ENCODE assay signal across 24 cellular contexts in genomic region chrY:18958846-18959245, GRCh38.
"Had no signal": no experiment of that assay in that cellular context is flagged by ENCODE, and none has a peak within 500 bp of the region (broad histone marks: within the 10 kb centered on the region; RNA-seq: fewer than 3 reads in every experiment).

No MANE protein-coding gene starts in this region.

- H3K27ac ChIP-seq: colonic mucosa, esophagus squamous epithelium, gastrocnemius medialis, heart left ventricle, hepatocyte, left ventricle myocardium inferior, lower lobe of right lung, neural progenitor cell, parathyroid adenoma, right lobe of liver, suprapubic skin, vagina had no signal

- FAIRE-seq: small intestine had no signal

- H3K9me3 ChIP-seq: colonic mucosa, esophagus squamous epithelium, gastrocnemius medialis, lower lobe of right lung, right lobe of liver, suprapubic skin, vagina had no signal

- H3K4me3 ChIP-seq: colonic mucosa, esophagus squamous epithelium, gastrocnemius medialis, heart left ventricle, hepatocyte, left ventricle myocardium inferior, lower lobe of right lung, neural progenitor cell, right lobe of liver, suprapubic skin, vagina had no signal

- H3K36me3 ChIP-seq: colonic mucosa, esophagus squamous epithelium, gastrocnemius medialis, heart left ventricle, left ventricle myocardium inferior, lower lobe of right lung, neural progenitor cell, right lobe of liver, suprapubic skin, vagina had no signal

- H3K27me3 ChIP-seq: colonic mucosa, esophagus squamous epithelium, gastrocnemius medialis, heart left ventricle, hepatocyte, neural progenitor cell, right lobe of liver, suprapubic skin, vagina had no signal

- ATAC-seq: gastrocnemius medialis; heart left ventricle; left colon; lower lobe of right lung; naive thymus-derived CD4-positive, alpha-beta T cell; right lobe of liver; stimulated activated naive CD8-positive, alpha-beta T cell treated with anti-CD3 and anti-CD28 coated beads, Interleukin-15, amount 100 ng/mL, for 72 hours had no signal

- DNase-seq: colonic mucosa; effector memory CD4-positive, alpha-beta T cell; erythroblast; esophagus squamous epithelium; foreskin fibroblast; gastrocnemius medialis; left colon; left ventricle myocardium inferior; lower lobe of right lung; midbrain; naive thymus-derived CD4-positive, alpha-beta T cell; right lobe of liver; small intestine; stimulated activated CD4-positive, alpha-beta T cell treated with anti-CD3 and anti-CD28 coated beads, Interleukin-15, amount 100 ng/mL, for 24 hours; stimulated activated CD4-positive, alpha-beta T cell treated with anti-CD3 and anti-CD28 coated beads, Interleukin-2, amount 100 ng/mL, for 48 hours; stimulated activated naive CD4-positive, alpha-beta T cell; stimulated activated naive CD8-positive, alpha-beta T cell treated with anti-CD3 and anti-CD28 coated beads, Interleukin-15, amount 100 ng/mL, for 72 hours; trophoblast cell had no signal

- H3K4me1 ChIP-seq: colonic mucosa, esophagus squamous epithelium, gastrocnemius medialis, heart left ventricle, lower lobe of right lung, neural progenitor cell, parathyroid adenoma, right lobe of liver, suprapubic skin, vagina had no signal

- H3K79me2 ChIP-seq: hepatocyte, parathyroid adenoma had no signal

- H3K9ac ChIP-seq: neural progenitor cell, parathyroid adenoma had no signal

- H3K4me2 ChIP-seq: hepatocyte, neural progenitor cell had no signal

- H2AFZ ChIP-seq: hepatocyte, neural progenitor cell, parathyroid adenoma had no signal
